In genomic region chr5:142432369-142432863, GRCh38 we compare ENCODE assay signal across 8 cellular contexts.
DNase-seq lines count a peak whose midpoint lies in the region; ATAC-seq lines count a peak whose summit lies in the region.

No MANE protein-coding gene starts in this region.

- H3K27me3 Mint-ChIP-seq in activated CD8-positive, alpha-beta memory T cell treated with anti-CD3 and anti-CD28 coated beads, Interleukin-2, amount 10 ng/mL, durations not matched to agents 7 days and 5 days = no peaks in the 10 kb centered on the region

- H3K27me3 ChIP-seq in neuronal stem cell (ENCODE audit: control insufficient read depth in 3 of 3, insufficient read depth in 3 of 3, low read depth in 1 of 3, low read length in 3 of 3) = no peaks in the 10 kb centered on the region
- H3K27me3 ChIP-seq in trophoblast cell (ENCODE audit: insufficient read depth, low read length) = no peaks in the 10 kb centered on the region

- H3K18ac ChIP-seq in neuronal stem cell (ENCODE audit: low read length) (peak overlapping the region; percentile 1), trophoblast cell (ENCODE audit: low read length) (no peak overlapping the region)

- H2BK12ac ChIP-seq in neuronal stem cell (ENCODE audit: low read length) (no peak overlapping the region), trophoblast cell (ENCODE audit: low read length) (no peak overlapping the region)

- H2BK120ac ChIP-seq in neuronal stem cell (ENCODE audit: low read depth, low read length) (no peak overlapping the region), trophoblast cell (ENCODE audit: insufficient read depth, low read length, poor library complexity) (no peak overlapping the region)

- H3K79me1 ChIP-seq in neuronal stem cell (ENCODE audit: low read depth, low read length) (no peaks in the 10 kb centered on the region), trophoblast cell (ENCODE audit: low read length) (no peaks in the 10 kb centered on the region)

- H3K4me2 ChIP-seq in neuronal stem cell (ENCODE audit: insufficient read depth, low read length, poor library complexity, severe bottlenecking) = no peak overlapping the region
- no peak overlapping the region for H3K4me2 ChIP-seq in trophoblast cell (ENCODE audit: low read length)

- no peak overlapping the region for H2AK5ac ChIP-seq in neuronal stem cell (ENCODE audit: low read depth, low read length)
- H2AK5ac ChIP-seq in trophoblast cell (ENCODE audit: low read length) = no peak overlapping the region

- H3K23ac ChIP-seq in neuronal stem cell (ENCODE audit: low read depth, low read length, poor library complexity) (no peak overlapping the region), trophoblast cell (ENCODE audit: low read length) (no peak overlapping the region)

- peak; percentile 64 for DNase-seq in activated CD8-positive, alpha-beta memory T cell treated with anti-CD3 and anti-CD28 coated beads, Interleukin-2, amount 10 ng/mL, durations not matched to agents 7 days and 5 days
- no peak for DNase-seq in neuronal stem cell (ENCODE audit: low spot score)
- DNase-seq in SIG-M5 (lab: John Stamatoyannopoulos, UW) = no peak
- DNase-seq in MV-4-11 (lab: John Stamatoyannopoulos, UW) = no peak
- no peak for DNase-seq in NCI-H82 treated with DMSO at 0.1 percent for 48 hours (lab: John Stamatoyannopoulos, UW; ENCODE audit: unreplicated experiment)
- DNase-seq in trophoblast cell = no peak

- H3K14ac ChIP-seq in neuronal stem cell (ENCODE audit: low read length) = peak overlapping the region; percentile 10
- no peak overlapping the region for H3K14ac ChIP-seq in trophoblast cell (ENCODE audit: low read length)

- H3K4me3 Mint-ChIP-seq in activated CD8-positive, alpha-beta memory T cell treated with anti-CD3 and anti-CD28 coated beads, Interleukin-2, amount 10 ng/mL, durations not matched to agents 7 days and 5 days = peak overlapping the region; percentile 47

- no peaks in the 10 kb centered on the region for H3K9me3 Mint-ChIP-seq in activated CD8-positive, alpha-beta memory T cell treated with anti-CD3 and anti-CD28 coated beads, Interleukin-2, amount 10 ng/mL, durations not matched to agents 7 days and 5 days (ENCODE audit: low read depth)

- no peak overlapping the region for H4K12ac ChIP-seq in trophoblast cell (ENCODE audit: low read depth, low read length)

- H3K9ac ChIP-seq in neuronal stem cell (ENCODE audit: low read depth, low read length, poor library complexity) (no peak overlapping the region), trophoblast cell (ENCODE audit: low read length) (no peak overlapping the region)

- H3K9me3 ChIP-seq in neuronal stem cell (replicated peaks in 1 of 2; ENCODE audit: control insufficient read depth in 2 of 2, insufficient read depth in 1 of 2, low read depth in 1 of 2, low read length in 2 of 2) (no peaks in the 10 kb centered on the region), trophoblast cell (ENCODE audit: insufficient read depth, low read depth, low read length) (no peaks in the 10 kb centered on the region)

- H4K91ac ChIP-seq in neuronal stem cell (ENCODE audit: low read depth, low read length, poor library complexity) = no peak overlapping the region
- no peak overlapping the region for H4K91ac ChIP-seq in trophoblast cell (ENCODE audit: low read depth, low read length)

- peaks cover 3% of the 10 kb centered on the region for H3K36me3 Mint-ChIP-seq in activated CD8-positive, alpha-beta memory T cell treated with anti-CD3 and anti-CD28 coated beads, Interleukin-2, amount 10 ng/mL, durations not matched to agents 7 days and 5 days

- H3K4ac ChIP-seq in neuronal stem cell (ENCODE audit: low read length) (no peak overlapping the region), trophoblast cell (ENCODE audit: low read depth, low read length) (no peak overlapping the region)

- H2BK15ac ChIP-seq in neuronal stem cell (ENCODE audit: low read length) = peak overlapping the region; percentile 29

- peaks cover 5 to 11% of the 10 kb centered on the region in 2 donors for H3K4me1 ChIP-seq in neuronal stem cell (ENCODE audit: control insufficient read depth in 2 of 2, insufficient read depth in 1 of 2, low read depth in 1 of 2, low read length in 2 of 2)
- H3K4me1 ChIP-seq in trophoblast cell (ENCODE audit: control insufficient read depth in 1 of 2, insufficient read depth in 2 of 2, low read length in 2 of 2) = peaks cover 0 to 3% of the 10 kb centered on the region in 2 experiments

- no peak overlapping the region for H2AFZ ChIP-seq in neuronal stem cell (ENCODE audit: low read length)
- H2AFZ ChIP-seq in trophoblast cell (ENCODE audit: insufficient read depth, low read length, poor library complexity) = no peak overlapping the region

- CTCF ChIA-PET in activated CD8-positive, alpha-beta memory T cell treated with anti-CD3 and anti-CD28 coated beads, Interleukin-2, amount 10 ng/mL, durations not matched to agents 7 days and 5 days (lab: Charles Lee) = interaction anchor here (0.8 to 1.6 kb wide), 6 partner anchors 10 to 292 kb away, joined by 3 to 5 read pairs (median 4); partner anchors contain the start of gene SPRY4

- H3K4me1 Mint-ChIP-seq in activated CD8-positive, alpha-beta memory T cell treated with anti-CD3 and anti-CD28 coated beads, Interleukin-2, amount 10 ng/mL, durations not matched to agents 7 days and 5 days = peaks cover 26% of the 10 kb centered on the region

- no peaks in the 10 kb centered on the region for H3K79me2 ChIP-seq in trophoblast cell (ENCODE audit: control insufficient read depth, insufficient read depth, low read length, poor library complexity)

- WGBS in neuronal stem cell (ENCODE audit: extremely low coverage in 2 of 2, insufficient read length in 2 of 2, insufficient replicate concordance in 1 of 2), 2 donors = no CpG with 5 or more reads among the region's 16 CpGs
- WGBS in trophoblast cell (ENCODE audit: extremely low coverage, insufficient coverage, insufficient read length) = no CpG with 5 or more reads among the region's 16 CpGs

- H4K8ac ChIP-seq in neuronal stem cell (ENCODE audit: low read depth, low read length) (no peak overlapping the region), trophoblast cell (ENCODE audit: low read depth, low read length) (no peak overlapping the region)

- H3K4me3 ChIP-seq in neuronal stem cell (ENCODE audit: low read length in 2 of 2) = no peak overlapping the region
- no peak overlapping the region for H3K4me3 ChIP-seq in trophoblast cell (ENCODE audit: low read depth, low read length)

- H3K27ac Mint-ChIP-seq in activated CD8-positive, alpha-beta memory T cell treated with anti-CD3 and anti-CD28 coated beads, Interleukin-2, amount 10 ng/mL, durations not matched to agents 7 days and 5 days = peak overlapping the region; percentile 90

- peak; percentile 51 for ATAC-seq in GM19397 (IDR thresholded peaks at IDR 0.05; ENCODE audit: unreplicated experiment)
- peak; percentile 51 for ATAC-seq in HG03342 (IDR thresholded peaks at IDR 0.05; ENCODE audit: unreplicated experiment)
- peak; percentile 75 for ATAC-seq in activated CD8-positive, alpha-beta memory T cell treated with anti-CD3 and anti-CD28 coated beads, Interleukin-2, amount 10 ng/mL, durations not matched to agents 7 days and 5 days

- H2BK5ac ChIP-seq in neuronal stem cell (ENCODE audit: low read length) (no peak overlapping the region), trophoblast cell (ENCODE audit: low read depth, low read length, poor library complexity) (no peak overlapping the region)

- H3K27ac ChIP-seq in neuronal stem cell (replicated peaks; ENCODE audit: low read length) = no peak overlapping the region
- no peak overlapping the region for H3K27ac ChIP-seq in trophoblast cell (ENCODE audit: low read depth, low read length)

- H3K36me3 ChIP-seq in neuronal stem cell (replicated peaks in 1 of 2; ENCODE audit: control insufficient read depth in 2 of 2, insufficient read depth in 2 of 2, low read length in 2 of 2) (no peaks in the 10 kb centered on the region), trophoblast cell (ENCODE audit: control insufficient read depth in 1 of 2, insufficient read depth in 2 of 2, low read length in 2 of 2) (no peaks in the 10 kb centered on the region)
